In the genomic region with DNA sequence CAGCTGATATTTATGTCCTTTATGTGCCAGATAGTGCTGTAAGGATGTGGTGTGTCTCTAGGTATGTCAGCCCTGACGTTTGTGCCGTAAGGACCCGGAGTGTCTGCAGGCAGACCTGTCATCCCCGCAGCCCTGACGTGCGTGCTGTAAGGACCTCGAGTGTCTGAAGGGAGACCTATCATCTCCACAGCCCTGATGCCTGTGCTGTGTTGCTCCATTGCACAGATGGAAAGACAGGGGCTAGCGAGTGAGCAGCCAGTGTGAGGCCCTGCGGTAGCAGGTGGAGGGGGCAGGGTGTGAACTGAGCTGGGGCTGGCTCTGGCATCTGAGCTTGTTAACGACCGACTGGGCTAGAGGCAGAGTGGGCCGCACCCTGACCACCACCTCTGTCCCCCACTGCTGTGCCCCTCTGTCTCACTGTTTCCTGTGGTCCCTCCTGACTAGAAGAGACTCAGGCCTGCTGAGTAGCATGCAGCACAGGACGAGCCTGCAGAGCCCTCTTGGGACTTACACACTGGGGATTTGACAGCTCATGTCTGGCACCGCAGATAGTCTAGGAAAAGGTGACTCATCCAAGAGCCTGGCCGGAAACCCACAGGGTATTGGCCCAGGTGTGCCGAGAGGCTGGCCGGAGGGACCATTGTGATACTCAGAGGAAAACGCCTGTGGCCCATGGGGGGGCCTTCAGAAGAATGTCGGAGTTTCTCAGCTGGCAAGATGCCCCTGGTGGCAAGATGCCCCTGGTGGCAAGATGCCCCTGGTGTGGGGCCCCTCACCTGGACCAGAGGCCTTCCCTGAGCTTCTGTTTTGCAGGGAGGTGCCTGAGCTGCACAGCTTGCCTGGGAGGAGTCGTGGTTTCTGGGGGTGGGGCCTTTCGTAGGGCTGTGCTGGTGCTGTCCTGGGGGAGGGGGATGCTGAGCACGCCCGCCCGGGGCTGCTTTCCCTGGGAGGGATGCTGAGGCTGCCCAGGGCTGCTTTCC, we compare ENCODE assay signal across 8 cellular contexts. TPM values are rescaled to one million over a fixed set of nuclear protein-coding genes. Genes with fewer than 3 reads are reported as not detected.
DNase-seq lines count a peak whose midpoint lies in the region; ATAC-seq, FAIRE-seq and TF ChIP-seq lines count a peak whose summit lies in the region.

No MANE protein-coding gene starts in this region.

- peak; percentile 76 for ATAC-seq in HG02763 (IDR thresholded peaks at IDR 0.05; ENCODE audit: unreplicated experiment)
- peak; percentile 88 for ATAC-seq in activated CD8-positive, alpha-beta T cell treated with anti-CD3 and anti-CD28 coated beads, Interleukin-2, amount 10 ng/mL, durations not matched to agents 7 days and 5 days
- ATAC-seq in pancreas = peak; percentile 82 to 93 (median 86)

- peaks cover 8% of the 10 kb centered on the region for H3K4me1 Mint-ChIP-seq in activated CD8-positive, alpha-beta T cell treated with anti-CD3 and anti-CD28 coated beads, Interleukin-2, amount 10 ng/mL, durations not matched to agents 7 days and 5 days (ENCODE audit: low read depth)

- DNase-seq in 8988T (peak; percentile 88), GM13977 (ENCODE audit: low spot score) (peak; percentile 84), NB4 (ENCODE audit: low read depth) (peak; percentile 100), fibroblast of lung (ENCODE audit: low read depth in 2 of 2) (peak; percentile 63 to 90), pancreas (peak in 5 of 6 donors; percentile 70 to 79 (median 72)), NCI-H524 (lab: John Stamatoyannopoulos, UW) (no peak)
- DNase-seq in activated CD8-positive, alpha-beta T cell treated with anti-CD3 and anti-CD28 coated beads, Interleukin-2, amount 10 ng/mL, durations not matched to agents 7 days and 5 days = peak; percentile 82

- H3K27ac ChIP-seq in fibroblast of lung (ENCODE audit: insufficient read depth, low read length) (no peak overlapping the region), pancreas (peak overlapping the region in 1 of 4 donors; percentile 53)

- H3K27me3 ChIP-seq in fibroblast of lung (ENCODE audit: control insufficient read depth, insufficient read depth, low read length) = no peaks in the 10 kb centered on the region
- no peaks in the 10 kb centered on the region for H3K27me3 ChIP-seq in pancreas

- H3K9ac ChIP-seq in fibroblast of lung (ENCODE audit: insufficient read depth, low read length) = no peak overlapping the region

- H3K4me3 ChIP-seq in NB4 (ENCODE audit: low read depth, low read length) (peak overlapping the region; percentile 30), fibroblast of lung (replicated peaks in 1 of 4; ENCODE audit: control extremely low read depth in 1 of 4, insufficient read depth in 1 of 4, low read depth in 3 of 4, low read length in 4 of 4) (no peak overlapping the region), pancreas (no peak overlapping the region)

- POLR2A ChIA-PET in activated CD8-positive, alpha-beta T cell treated with anti-CD3 and anti-CD28 coated beads, Interleukin-2, amount 10 ng/mL, durations not matched to agents 7 days and 5 days (lab: Charles Lee) = interaction anchor here (1.3 kb wide), 1 partner anchor 33 kb away, joined by 8 read pairs; no protein-coding TSS in a partner anchor

- peak overlapping the region; percentile 23 for H3K4me2 ChIP-seq in fibroblast of lung (ENCODE audit: extremely low read depth, insufficient read depth, low read length)

- intact Hi-C loops in pancreas (cut with DNase I) = no loop called here

- peaks cover 2% of the 10 kb centered on the region for H3K27me3 Mint-ChIP-seq in activated CD8-positive, alpha-beta T cell treated with anti-CD3 and anti-CD28 coated beads, Interleukin-2, amount 10 ng/mL, durations not matched to agents 7 days and 5 days (ENCODE audit: low read depth)

- no peaks in the 10 kb centered on the region for H3K9me3 Mint-ChIP-seq in activated CD8-positive, alpha-beta T cell treated with anti-CD3 and anti-CD28 coated beads, Interleukin-2, amount 10 ng/mL, durations not matched to agents 7 days and 5 days (ENCODE audit: insufficient read depth)

- TF ChIP-seq POLR2A in NB4 (IDR thresholded peaks at IDR 0.05; ENCODE audit: extremely low read depth, insufficient read length) = peak; percentile 28

- no peaks in the 10 kb centered on the region for H3K36me3 Mint-ChIP-seq in activated CD8-positive, alpha-beta T cell treated with anti-CD3 and anti-CD28 coated beads, Interleukin-2, amount 10 ng/mL, durations not matched to agents 7 days and 5 days (ENCODE audit: low read depth)

- CTCF ChIA-PET in activated CD8-positive, alpha-beta T cell treated with anti-CD3 and anti-CD28 coated beads, Interleukin-2, amount 10 ng/mL, durations not matched to agents 7 days and 5 days (lab: Charles Lee) = interaction anchor here (1.0 to 2.3 kb wide), 5 partner anchors 11 to 64 kb away, joined by 3 to 10 read pairs (median 4); no protein-coding TSS in a partner anchor

- WGBS in pancreas, 2 donors = 50 to 51% methylated on average over 24 of the region's 24 CpGs

- no peaks in the 10 kb centered on the region for H3K36me3 ChIP-seq in fibroblast of lung (ENCODE audit: control insufficient read depth, insufficient read depth, low read length)
- H3K36me3 ChIP-seq in pancreas = no peaks in the 10 kb centered on the region

- peaks cover 18% of the 10 kb centered on the region for H3K4me1 ChIP-seq in fibroblast of lung (ENCODE audit: control insufficient read depth, extremely low read depth, insufficient read depth, low read length)
- H3K4me1 ChIP-seq in pancreas = peaks cover 33 to 36% (median 34%) of the 10 kb centered on the region in 3 donors

- peaks cover 7% of the 10 kb centered on the region for H4K20me1 ChIP-seq in fibroblast of lung (ENCODE audit: control insufficient read depth, extremely low read depth, insufficient read depth, low read length)

- in situ Hi-C loops in GM13977 (cut with MboI; ENCODE audit: low pct_unique_long_range_greater_than_20kb, low sequenced_read_pairs, unreplicated experiment) = no loop called here

- H3K4me3 Mint-ChIP-seq in activated CD8-positive, alpha-beta T cell treated with anti-CD3 and anti-CD28 coated beads, Interleukin-2, amount 10 ng/mL, durations not matched to agents 7 days and 5 days = peak overlapping the region; percentile 34

- FAIRE-seq in pancreas (lab: Jason Lieb, UNC) = no peak

- peak overlapping the region; percentile 79 for H3K27ac Mint-ChIP-seq in activated CD8-positive, alpha-beta T cell treated with anti-CD3 and anti-CD28 coated beads, Interleukin-2, amount 10 ng/mL, durations not matched to agents 7 days and 5 days

- TF ChIP-seq CTCF in GM13977 (IDR thresholded peaks at IDR 0.05; ENCODE audit: extremely low read depth, insufficient read depth, missing control alignments) = no peak
- TF ChIP-seq CTCF in NB4 (IDR thresholded peaks at IDR 0.05; ENCODE audit: low read depth, low read length) = peak; percentile 23
- TF ChIP-seq CTCF in fibroblast of lung (conservative IDR thresholded peaks at IDR 0.05 in 1 of 2, IDR thresholded peaks at IDR 0.05 in 1 of 2; ENCODE audit: low read depth in 1 of 2, low read length in 2 of 2) = no peak
- TF ChIP-seq CTCF in pancreas (IDR thresholded peaks at IDR 0.05) = no peak

- H3K9me3 ChIP-seq in fibroblast of lung (ENCODE audit: control insufficient read depth, insufficient read depth, low read depth, low read length) (no peaks in the 10 kb centered on the region), pancreas (no peaks in the 10 kb centered on the region)

- H3K79me2 ChIP-seq in fibroblast of lung (ENCODE audit: control insufficient read depth, insufficient read depth, low read length) = peaks cover 11% of the 10 kb centered on the region

- no peak overlapping the region for H2AFZ ChIP-seq in fibroblast of lung (ENCODE audit: low read length)

RNA-seq across cellular contexts. Expression of a gene that starts 34.3 kb away (rescaled TPM):
- total RNA-seq in activated CD8-positive, alpha-beta T cell treated with anti-CD3 and anti-CD28 coated beads, Interleukin-2, amount 10 ng/mL, durations not matched to agents 7 days and 5 days = 1 to 10 TPM; 9.9 TPM
- total RNA-seq in fibroblast of lung (21.1 and 24.6 TPM in 2 replicates), pancreas (10 to 100 TPM in 5 of 6 donors, 1 to 10 TPM in 1; 8.9 to 15.6 (median 11.9) TPM)
- polyA plus RNA-seq in fibroblast of lung (36.3 and 39.9 TPM in 2 replicates), pancreas (10 to 100 TPM in 1 of 2 donors, 1 to 10 TPM in 1; 5.9 to 11.4 TPM)
- polyA plus RNA-seq in fibroblast of lung (2012) = 28.9 and 30.0 TPM in 2 replicates
- 25.3 and 34.8 TPM in 2 replicates for polyA minus RNA-seq in fibroblast of lung (ENCODE audit: low replicate concordance)

Comparison
In these comparisons a context has a peak if more than half of its experiments do, and no peak if none do; other contexts are left out.
1. DNase-seq: peak in 8988T (single experiment), GM13977 (single experiment), NB4 (single experiment), activated CD8-positive, alpha-beta T cell treated with anti-CD3 and anti-CD28 coated beads, Interleukin-2, amount 10 ng/mL, durations not matched to agents 7 days and 5 days (single experiment), fibroblast of lung (2 of 2) and pancreas (5 of 6); none in NCI-H524 (0 of 2).
2. Peak in every context shown above with its lines, with median percentiles within 50 percentile points of each other: ATAC-seq.